Comparison of ENCODE assay signal across 14 cellular contexts in the genomic region with DNA sequence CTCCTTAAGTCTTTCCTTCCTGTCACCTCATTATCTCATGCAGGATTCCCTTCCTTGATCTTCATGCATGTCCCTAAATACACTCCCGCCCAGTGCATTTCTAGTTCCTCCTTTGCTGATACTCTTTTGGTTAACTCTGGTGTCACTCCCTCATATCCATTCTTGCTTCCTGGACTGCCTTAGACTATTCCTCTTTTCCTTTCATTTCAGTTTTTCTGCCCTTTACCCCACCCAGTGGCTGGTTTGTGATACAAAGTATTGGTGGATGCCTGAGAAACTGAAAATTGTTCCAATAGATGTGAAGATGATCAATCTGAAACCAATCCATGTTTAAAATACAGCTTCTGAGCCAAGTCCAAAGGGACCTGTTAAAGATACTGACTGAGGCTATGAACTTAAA.
DNase-seq lines count a peak whose midpoint lies in the region; ATAC-seq, FAIRE-seq and TF ChIP-seq lines count a peak whose summit lies in the region.
"Had no signal": no experiment of that assay in that cellular context is flagged by ENCODE, and none has a peak within 500 bp of the region (broad histone marks: within the 10 kb centered on the region; RNA-seq: fewer than 3 reads in every experiment).

No MANE protein-coding gene starts in this region.

- ATAC-seq in mucosa of descending colon, result peak; percentile 84
- no peak for ATAC-seq in GM21786 (IDR thresholded peaks at IDR 0.05; ENCODE audit: unreplicated experiment)
- no peak for ATAC-seq in HG02623 (IDR thresholded peaks at IDR 0.05; ENCODE audit: unreplicated experiment)
- ATAC-seq: naive thymus-derived CD4-positive, alpha-beta T cell; Panc1 had no signal

- 55 to 74% (median 65%) methylated on average over 1 of the region's 1 CpG for WGBS in adrenal gland, 4 donors

- DNase-seq in D721Med (ENCODE audit: insufficient read length, low spot score) (no peak), LHCN-M2 (ENCODE audit: low read depth) (peak; percentile 19), adipocyte (ENCODE audit: low read depth) (peak; percentile 5), mucosa of descending colon (peak in 1 of 3 donors; percentile 50), adrenal gland (no peak), GM19238 (ENCODE audit: insufficient read length, low spot score) (no peak)
- DNase-seq: erythroblast; naive thymus-derived CD4-positive, alpha-beta T cell; NCI-H1105 treated with DMSO at 0.1 percent for 48 hours had no signal

- H3K27me3 ChIP-seq in adipocyte (replicated peaks; ENCODE audit: control insufficient read depth, insufficient read depth, low read length) (no peaks in the 10 kb centered on the region), adrenal gland (no peaks in the 10 kb centered on the region)
- H3K27me3 ChIP-seq: vagina had no signal

- H3K4me3 ChIP-seq in adipocyte (ENCODE audit: low read length), result no peak overlapping the region
- no peak overlapping the region for H3K4me3 ChIP-seq in mucosa of descending colon
- no peak overlapping the region for H3K4me3 ChIP-seq in adrenal gland
- H3K4me3 ChIP-seq: vagina had no signal

- H3K9ac ChIP-seq in adipocyte (ENCODE audit: low read length), result no peak overlapping the region

- peak; percentile 20 for TF ChIP-seq CTCF in D721Med (IDR thresholded peaks at IDR 0.05; ENCODE audit: insufficient read depth, missing control alignments)
- no peak for TF ChIP-seq CTCF in mucosa of descending colon (IDR thresholded peaks at IDR 0.05)
- TF ChIP-seq CTCF in adrenal gland (IDR thresholded peaks at IDR 0.05), result peak in 3 of 6 experiments; percentile 13 to 25 (median 21)

- H3K4me1 ChIP-seq in adipocyte (ENCODE audit: control insufficient read depth, insufficient read depth, low read length) (no peaks in the 10 kb centered on the region), mucosa of descending colon (ENCODE audit: low read depth) (peaks cover 7% of the 10 kb centered on the region), adrenal gland (replicated peaks in 1 of 2) (no peaks in the 10 kb centered on the region)
- H3K4me1 ChIP-seq: vagina had no signal

- no peak overlapping the region for H3K27ac ChIP-seq in adrenal gland
- H3K27ac ChIP-seq: vagina had no signal

- intact Hi-C loops in mucosa of descending colon (cut with DNase I, micrococcal nuclease), result no loop called here
- intact Hi-C loops in adrenal gland (cut with DNase I), result no loop called here

- FAIRE-seq in D721Med (lab: Jason Lieb, UNC), result no peak
- FAIRE-seq: bronchial epithelial cell had no signal

- H3K36me3 ChIP-seq in adipocyte (ENCODE audit: control insufficient read depth, insufficient read depth, low read length, severe bottlenecking) (no peaks in the 10 kb centered on the region), mucosa of descending colon (ENCODE audit: low read depth) (no peaks in the 10 kb centered on the region), adrenal gland (replicated peaks in 1 of 2) (no peaks in the 10 kb centered on the region)
- H3K36me3 ChIP-seq: vagina had no signal

- H3K9me3 ChIP-seq in adipocyte (ENCODE audit: control insufficient read depth, low read length) (no peaks in the 10 kb centered on the region), mucosa of descending colon (no peaks in the 10 kb centered on the region), adrenal gland (replicated peaks in 1 of 3) (no peaks in the 10 kb centered on the region)
- H3K9me3 ChIP-seq: vagina had no signal

- TF ChIP-seq POLR2A in adrenal gland (IDR thresholded peaks at IDR 0.05), result no peak

Comparison
In these comparisons a context has a peak if more than half of its experiments do, and no peak if none do; other contexts are left out.
1. DNase-seq: peak in LHCN-M2 (single experiment) and adipocyte (single experiment); none in D721Med (single experiment), adrenal gland (0 of 7) and GM19238 (single experiment).